11 cellular contexts compared by ENCODE assay signal in the genomic region with DNA sequence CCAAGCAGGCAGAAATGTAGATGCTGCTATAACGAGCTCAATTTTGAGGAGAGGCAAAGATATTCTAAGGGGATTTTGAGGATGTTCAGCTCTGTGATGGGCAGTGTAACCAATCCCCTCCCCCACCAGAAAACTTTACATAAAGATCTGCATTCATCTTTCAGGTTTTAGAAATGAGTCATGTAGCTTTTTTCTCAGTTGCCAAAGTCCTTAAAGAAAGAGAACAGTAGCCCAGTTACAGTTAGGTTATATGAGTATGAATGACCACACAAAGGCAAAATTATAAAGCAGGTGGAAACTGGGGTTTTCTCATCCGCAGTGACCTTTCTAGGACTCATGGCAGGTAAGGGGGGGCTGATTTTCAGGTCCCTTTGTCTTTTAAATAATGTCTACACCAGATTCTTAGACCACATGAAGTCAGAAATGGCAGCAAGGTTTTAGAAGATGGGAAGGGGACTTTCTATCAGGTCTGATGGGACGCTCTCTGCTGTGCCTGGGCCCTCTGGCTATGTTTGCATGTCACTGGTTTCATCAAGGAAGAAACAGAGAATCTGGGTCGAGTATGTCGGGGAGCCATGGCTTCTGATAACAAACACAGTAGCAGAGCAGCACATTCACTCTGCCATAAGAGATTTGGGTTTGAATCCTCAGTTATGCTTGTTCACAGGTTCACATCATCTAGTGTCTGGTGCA.
A peak's percentile ranks its signal among the peaks of the same experiment; 100 is the strongest.
DNase-seq lines count a peak whose midpoint lies in the region; ATAC-seq and TF ChIP-seq lines count a peak whose summit lies in the region.
"Had no signal": no experiment of that assay in that cellular context is flagged by ENCODE, and none has a peak within 500 bp of the region (broad histone marks: within the 10 kb centered on the region; RNA-seq: fewer than 3 reads in every experiment).

No MANE protein-coding gene starts in this region.

- no peaks in the 10 kb centered on the region for H3K9me3 Mint-ChIP-seq in activated CD8-positive, alpha-beta memory T cell treated with anti-CD3 and anti-CD28 coated beads, Interleukin-2, amount 10 ng/mL, durations not matched to agents 7 days and 5 days (ENCODE audit: low read depth)
- no peaks in the 10 kb centered on the region for H3K9me3 Mint-ChIP-seq in endothelial cell (ENCODE audit: unreplicated experiment)

- H3K36me3 Mint-ChIP-seq in activated CD8-positive, alpha-beta memory T cell treated with anti-CD3 and anti-CD28 coated beads, Interleukin-2, amount 10 ng/mL, durations not matched to agents 7 days and 5 days: no peaks in the 10 kb centered on the region
- H3K36me3 Mint-ChIP-seq in endothelial cell (ENCODE audit: low read depth, unreplicated experiment): no peaks in the 10 kb centered on the region

- H3K4me3 Mint-ChIP-seq in activated CD8-positive, alpha-beta memory T cell treated with anti-CD3 and anti-CD28 coated beads, Interleukin-2, amount 10 ng/mL, durations not matched to agents 7 days and 5 days: no peak overlapping the region
- no peak overlapping the region for H3K4me3 Mint-ChIP-seq in endothelial cell (ENCODE audit: unreplicated experiment)

- DNase-seq in activated CD8-positive, alpha-beta memory T cell treated with anti-CD3 and anti-CD28 coated beads, Interleukin-2, amount 10 ng/mL, durations not matched to agents 7 days and 5 days: no peak
- no peak for DNase-seq in activated CD8-positive, alpha-beta memory T cell treated with anti-CD3 and anti-CD28 coated beads, Interleukin-2, amount 50 U/mL, for 48 hours
- DNase-seq in stimulated activated CD8-positive, alpha-beta memory T cell treated with anti-CD3 and anti-CD28 coated beads, Interleukin-4, amount 100 ng/mL, for 48 hours: peak; percentile 41
- DNase-seq in endothelial cell (ENCODE audit: low spot score) (no peak), retina (no peak), NCI-H128 (lab: John Stamatoyannopoulos, UW; ENCODE audit: unreplicated experiment) (no peak)
- DNase-seq: NCI-H524 treated with DMSO at 0.1 percent for 48 hours had no signal

- H3K27ac Mint-ChIP-seq in activated CD8-positive, alpha-beta memory T cell treated with anti-CD3 and anti-CD28 coated beads, Interleukin-2, amount 10 ng/mL, durations not matched to agents 7 days and 5 days: peak overlapping the region; percentile 45
- H3K27ac Mint-ChIP-seq in endothelial cell (ENCODE audit: unreplicated experiment): no peak overlapping the region

- CTCF ChIA-PET in activated CD8-positive, alpha-beta memory T cell treated with anti-CD3 and anti-CD28 coated beads, Interleukin-2, amount 10 ng/mL, durations not matched to agents 7 days and 5 days (lab: Charles Lee): interaction anchor here (1.2 to 4.5 kb wide), 9 partner anchors 10 to 1445 kb away, joined by 3 to 39 read pairs (median 16); no protein-coding TSS in a partner anchor

- peaks cover 54% of the 10 kb centered on the region for H3K4me1 Mint-ChIP-seq in activated CD8-positive, alpha-beta memory T cell treated with anti-CD3 and anti-CD28 coated beads, Interleukin-2, amount 10 ng/mL, durations not matched to agents 7 days and 5 days
- H3K4me1 Mint-ChIP-seq in endothelial cell (ENCODE audit: unreplicated experiment): peaks cover 5% of the 10 kb centered on the region

- no peaks in the 10 kb centered on the region for H3K27me3 Mint-ChIP-seq in activated CD8-positive, alpha-beta memory T cell treated with anti-CD3 and anti-CD28 coated beads, Interleukin-2, amount 10 ng/mL, durations not matched to agents 7 days and 5 days
- peaks cover 3% of the 10 kb centered on the region for H3K27me3 Mint-ChIP-seq in endothelial cell (ENCODE audit: unreplicated experiment)

- peak; percentile 7 for ATAC-seq in activated CD8-positive, alpha-beta memory T cell treated with anti-CD3 and anti-CD28 coated beads, Interleukin-2, amount 10 ng/mL, durations not matched to agents 7 days and 5 days
- ATAC-seq in GM21528 (IDR thresholded peaks at IDR 0.05; ENCODE audit: low FRiP score, unreplicated experiment) (peak; percentile 74), HG03342 (IDR thresholded peaks at IDR 0.05; ENCODE audit: unreplicated experiment) (peak; percentile 50)
- ATAC-seq: K562, left lobe of liver had no signal

- no peak for TF ChIP-seq CTCF in endothelial cell (IDR thresholded peaks at IDR 0.05; ENCODE audit: unreplicated experiment)

Comparison
In these comparisons a context has a peak if more than half of its experiments do, and no peak if none do; other contexts are left out.
1. ATAC-seq: peak in every context shown above with its lines; median percentile 74 in GM21528; 50 in HG03342; 7 in activated CD8-positive, alpha-beta memory T cell treated with anti-CD3 and anti-CD28 coated beads, Interleukin-2, amount 10 ng/mL, durations not matched to agents 7 days and 5 days.